In the genomic region with DNA sequence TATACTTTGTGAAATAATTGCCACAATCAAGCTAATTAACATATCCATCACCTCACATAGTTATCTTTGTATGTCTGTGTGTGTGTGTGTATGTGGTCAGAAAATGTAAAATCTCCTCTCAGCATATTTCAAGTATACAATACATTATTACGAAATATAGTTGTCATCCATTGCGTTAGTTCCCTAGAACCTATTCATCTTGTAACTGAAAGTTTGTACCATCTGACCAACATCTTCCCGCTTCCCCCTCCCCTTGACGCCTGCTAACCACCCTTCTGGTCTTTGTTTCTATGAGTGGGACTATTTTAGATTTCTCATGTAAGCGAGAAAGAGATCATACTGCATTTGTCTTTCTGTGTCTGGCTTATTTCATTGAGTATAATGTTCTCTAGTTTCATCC, we compare ENCODE assay signal across 20 cellular contexts.
DNase-seq lines count a peak whose midpoint lies in the region; ATAC-seq, FAIRE-seq and TF ChIP-seq lines count a peak whose summit lies in the region.
"Had no signal": no experiment of that assay in that cellular context is flagged by ENCODE, and none has a peak within 500 bp of the region (broad histone marks: within the 10 kb centered on the region; RNA-seq: fewer than 3 reads in every experiment).

No MANE protein-coding gene starts in this region.

- H3K4me3 Mint-ChIP-seq in MCF 10A (ENCODE audit: unreplicated experiment) = no peak overlapping the region

- CTCF ChIA-PET in MCF 10A (lab: Yijun Ruan, JAX) = interaction anchor here (1.0 kb wide), 1 partner anchor 157 kb away, joined by 3 read pairs; no protein-coding TSS in a partner anchor

- H3K27me3 ChIP-seq in breast epithelium (no peaks in the 10 kb centered on the region), small intestine (ENCODE audit: control insufficient read depth in 2 of 2, insufficient read depth in 2 of 2, low read length in 2 of 2) (no peaks in the 10 kb centered on the region)
- H3K27me3 ChIP-seq: BLaER1, esophagus squamous epithelium, Peyer's patch had no signal

- H3K4me3 ChIP-seq in breast epithelium (no peak overlapping the region), small intestine (ENCODE audit: low read depth in 1 of 2, low read length in 2 of 2) (no peak overlapping the region)
- H3K4me3 ChIP-seq: BLaER1, esophagus squamous epithelium, Peyer's patch had no signal

- H3K9me3 ChIP-seq in breast epithelium (no peaks in the 10 kb centered on the region), small intestine (ENCODE audit: control insufficient read depth, low read depth) (no peaks in the 10 kb centered on the region)
- H3K9me3 ChIP-seq: BLaER1, esophagus squamous epithelium, Peyer's patch had no signal

- POLR2A ChIA-PET in MCF 10A (lab: Yijun Ruan, JAX) = no interaction called here

- DNase-seq in MCF 10A (ENCODE audit: unreplicated experiment) (peak; percentile 23), breast epithelium (ENCODE audit: low spot score in 2 of 2) (no peak), MV-4-11 (lab: John Stamatoyannopoulos, UW) (peak; percentile 96), small intestine (no peak), 8988T (no peak), amygdala (lab: John Stamatoyannopoulos, UW) (no peak)
- DNase-seq: activated CD4-positive, CD25-positive, alpha-beta regulatory T cell; activated T-cell treated with anti-CD3 and anti-CD28 coated beads, Interleukin-2, amount 50 U/mL, for 48 hours; effector memory CD4-positive, alpha-beta T cell; esophagus squamous epithelium; GOT3; Karpas-422; NCI-H1417 treated with DMSO at 0.1 percent for 48 hours; NCI-H526; Peyer's patch; stimulated activated CD4-positive, alpha-beta T cell treated with anti-CD3 and anti-CD28 coated beads, Interleukin-2, amount 100 ng/mL, for 48 hours had no signal

- TF ChIP-seq CTCF in MCF 10A (IDR thresholded peaks at IDR 0.05; ENCODE audit: unreplicated experiment) (no peak), breast epithelium (IDR thresholded peaks at IDR 0.05) (no peak)

- intact Hi-C loops in MCF 10A (cut with micrococcal nuclease) (no loop called here), breast epithelium (cut with DNase I; ENCODE audit: low total_unique reads) (no loop called here)

- no TSS peak for BruUV-seq in MCF 10A (replicated peaks; lab: Mats Ljungman, UMichigan)

- H3K27ac ChIP-seq in breast epithelium (no peak overlapping the region), small intestine (ENCODE audit: low read depth in 1 of 2, low read length in 1 of 2) (no peak overlapping the region)
- H3K27ac ChIP-seq: BLaER1, esophagus squamous epithelium, Peyer's patch had no signal

- 83 to 91% (median 85%) methylated on average over 5 of the region's 5 CpGs for WGBS in small intestine, 3 donors

- no peaks in the 10 kb centered on the region for H3K27me3 Mint-ChIP-seq in MCF 10A (ENCODE audit: insufficient read depth, unreplicated experiment)

- no peak overlapping the region for H3K27ac Mint-ChIP-seq in MCF 10A (ENCODE audit: low read depth, unreplicated experiment)
- H3K27ac Mint-ChIP-seq: activated naive CD4-positive, alpha-beta T cell treated with anti-CD3 and anti-CD28 coated beads, Interleukin-2, amount 50 U/mL, for 72 hours had no signal

- H3K36me3 ChIP-seq in breast epithelium (no peaks in the 10 kb centered on the region), small intestine (ENCODE audit: control insufficient read depth in 2 of 2, insufficient read depth in 2 of 2, low read length in 2 of 2) (no peaks in the 10 kb centered on the region)
- H3K36me3 ChIP-seq: BLaER1, esophagus squamous epithelium, Peyer's patch had no signal

- ATAC-seq in HG02852 (IDR thresholded peaks at IDR 0.05; ENCODE audit: unreplicated experiment) (peak; percentile 53), HG03097 (IDR thresholded peaks at IDR 0.05; ENCODE audit: low FRiP score, unreplicated experiment) (no peak)
- ATAC-seq: activated naive CD4-positive, alpha-beta T cell treated with anti-CD3 and anti-CD28 coated beads, Interleukin-2, amount 50 U/mL, for 72 hours had no signal

- H3K4me1 Mint-ChIP-seq in MCF 10A (ENCODE audit: insufficient read depth, unreplicated experiment) = no peaks in the 10 kb centered on the region

- H3K4me1 ChIP-seq in breast epithelium (no peaks in the 10 kb centered on the region), small intestine (ENCODE audit: control insufficient read depth in 2 of 2, insufficient read depth in 1 of 2, low read depth in 1 of 2, low read length in 1 of 2) (no peaks in the 10 kb centered on the region)
- H3K4me1 ChIP-seq: BLaER1, Peyer's patch had no signal

- peak; percentile 64 for FAIRE-seq in small intestine (lab: Jason Lieb, UNC)

- H3K36me3 Mint-ChIP-seq in MCF 10A (ENCODE audit: insufficient read depth, unreplicated experiment) = no peaks in the 10 kb centered on the region
- H3K36me3 Mint-ChIP-seq: activated naive CD4-positive, alpha-beta T cell treated with anti-CD3 and anti-CD28 coated beads, Interleukin-2, amount 50 U/mL, for 72 hours had no signal

- no peaks in the 10 kb centered on the region for H3K9me3 Mint-ChIP-seq in MCF 10A (ENCODE audit: unreplicated experiment)
- H3K9me3 Mint-ChIP-seq: activated naive CD4-positive, alpha-beta T cell treated with anti-CD3 and anti-CD28 coated beads, Interleukin-2, amount 50 U/mL, for 72 hours had no signal

- TF ChIP-seq POLR2A in breast epithelium (IDR thresholded peaks at IDR 0.05) = no peak

Comparison
In these comparisons a context has a peak if more than half of its experiments do, and no peak if none do; other contexts are left out.
1. DNase-seq: peak in MCF 10A (single experiment) and MV-4-11 (single experiment); none in breast epithelium (0 of 2), small intestine (single experiment), 8988T (single experiment) and amygdala (0 of 56).